Comparison of ENCODE assay signal across 8 cellular contexts in the genomic region with DNA sequence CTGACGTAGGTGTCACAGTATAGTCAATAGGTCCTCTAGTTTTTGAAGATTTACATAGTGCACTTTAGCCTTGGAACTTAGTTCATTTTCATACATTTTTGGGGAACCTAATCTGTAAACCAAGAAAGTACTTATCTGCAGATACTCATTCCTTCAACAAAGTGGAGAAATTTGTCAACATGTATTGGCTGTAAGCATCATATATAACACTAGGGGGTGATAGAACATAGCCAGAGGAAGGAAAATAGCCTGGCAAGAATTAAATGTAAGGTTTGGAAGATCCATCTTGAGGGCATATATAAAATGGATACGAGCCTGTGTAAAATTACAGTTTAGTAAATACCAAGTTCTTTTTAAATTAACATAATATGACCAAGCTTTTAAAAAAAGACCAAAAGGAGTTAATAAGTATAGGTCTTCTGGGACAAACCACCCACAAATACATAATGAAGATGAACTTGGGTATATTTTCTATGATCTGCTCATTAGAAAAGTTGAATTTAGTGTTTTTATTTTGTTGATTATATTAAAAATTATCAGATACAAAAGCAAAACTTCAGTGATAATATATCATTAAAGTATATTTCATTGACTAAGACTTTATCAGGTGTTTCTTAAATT. TPM values are rescaled to one million over a fixed set of nuclear protein-coding genes. Genes with fewer than 3 reads are reported as not detected.
DNase-seq lines count a peak whose midpoint lies in the region; TF ChIP-seq lines count a peak whose summit lies in the region.

No MANE protein-coding gene starts in this region.

- H3K27me3 ChIP-seq in KMS-11 (ENCODE audit: insufficient read depth, low read depth) (no peaks in the 10 kb centered on the region), Peyer's patch (no peaks in the 10 kb centered on the region), esophagus muscularis mucosa (no peaks in the 10 kb centered on the region), prostate gland (replicated peaks; ENCODE audit: insufficient read depth) (no peaks in the 10 kb centered on the region), WERI-Rb-1 (ENCODE audit: insufficient read depth, low read depth, severe bottlenecking) (no peaks in the 10 kb centered on the region), neuronal stem cell (ENCODE audit: control insufficient read depth in 3 of 3, insufficient read depth in 3 of 3, low read depth in 1 of 3, low read length in 3 of 3) (no peaks in the 10 kb centered on the region)

- no peaks in the 10 kb centered on the region for H3K4me1 ChIP-seq in KMS-11 (ENCODE audit: low read depth, poor library complexity, severe bottlenecking)
- no peaks in the 10 kb centered on the region for H3K4me1 ChIP-seq in Peyer's patch
- peaks cover 3 to 26% (median 12%) of the 10 kb centered on the region in 4 donors for H3K4me1 ChIP-seq in esophagus muscularis mucosa
- H3K4me1 ChIP-seq in prostate gland (replicated peaks), result no peaks in the 10 kb centered on the region
- H3K4me1 ChIP-seq in neuronal stem cell (ENCODE audit: control insufficient read depth in 2 of 2, insufficient read depth in 1 of 2, low read depth in 1 of 2, low read length in 2 of 2), result peaks cover 3 to 7% of the 10 kb centered on the region in 2 donors

- H3K4me2 ChIP-seq in KMS-11, result no peak overlapping the region
- no peak overlapping the region for H3K4me2 ChIP-seq in neuronal stem cell (ENCODE audit: insufficient read depth, low read length, poor library complexity, severe bottlenecking)

- DNase-seq in DMS153 treated with DMSO at 0.1 percent for 48 hours (lab: John Stamatoyannopoulos, UW; ENCODE audit: unreplicated experiment) (peak; percentile 69), Peyer's patch (no peak), esophagus muscularis mucosa (ENCODE audit: extremely low spot score) (no peak), prostate gland (ENCODE audit: low spot score) (no peak), T1000 (lab: John Stamatoyannopoulos, UW) (no peak), WERI-Rb-1 (no peak), neuronal stem cell (ENCODE audit: low spot score) (no peak)

- H3K36me3 ChIP-seq in KMS-11 (ENCODE audit: insufficient read depth), result no peaks in the 10 kb centered on the region
- no peaks in the 10 kb centered on the region for H3K36me3 ChIP-seq in Peyer's patch
- no peaks in the 10 kb centered on the region for H3K36me3 ChIP-seq in esophagus muscularis mucosa
- H3K36me3 ChIP-seq in prostate gland, result no peaks in the 10 kb centered on the region
- no peaks in the 10 kb centered on the region; the same call in 1 of the 2 replicates for H3K36me3 ChIP-seq in WERI-Rb-1
- H3K36me3 ChIP-seq in neuronal stem cell (replicated peaks in 1 of 2; ENCODE audit: control insufficient read depth in 2 of 2, insufficient read depth in 2 of 2, low read length in 2 of 2), result peaks cover 2 to 17% of the 10 kb centered on the region in 2 donors

- H3K27ac ChIP-seq in KMS-11 (no peak overlapping the region), Peyer's patch (no peak overlapping the region), esophagus muscularis mucosa (replicated peaks in 1 of 4) (no peak overlapping the region), prostate gland (no peak overlapping the region), WERI-Rb-1 (no peak overlapping the region), neuronal stem cell (replicated peaks; ENCODE audit: low read length) (no peak overlapping the region)

- H3K9me3 ChIP-seq in Peyer's patch, result no peaks in the 10 kb centered on the region
- H3K9me3 ChIP-seq in esophagus muscularis mucosa, result no peaks in the 10 kb centered on the region
- no peaks in the 10 kb centered on the region for H3K9me3 ChIP-seq in prostate gland
- no peaks in the 10 kb centered on the region for H3K9me3 ChIP-seq in WERI-Rb-1 (ENCODE audit: severe bottlenecking)
- no peaks in the 10 kb centered on the region for H3K9me3 ChIP-seq in neuronal stem cell (replicated peaks in 1 of 2; ENCODE audit: control insufficient read depth in 2 of 2, insufficient read depth in 1 of 2, low read depth in 1 of 2, low read length in 2 of 2)

- 39% methylated on average over 2 of the region's 2 CpGs for WGBS in esophagus muscularis mucosa
- 39% methylated on average over 2 of the region's 2 CpGs for WGBS in prostate gland
- no CpG with 5 or more reads among the region's 2 CpGs for WGBS in neuronal stem cell (ENCODE audit: extremely low coverage in 2 of 2, insufficient read length in 2 of 2, insufficient replicate concordance in 1 of 2), 2 donors

- no peak overlapping the region for H3K9ac ChIP-seq in KMS-11
- H3K9ac ChIP-seq in neuronal stem cell (ENCODE audit: low read depth, low read length, poor library complexity), result no peak overlapping the region

- intact Hi-C loops in esophagus muscularis mucosa (cut with DNase I) (no loop called here), prostate gland (cut with DNase I) (no loop called here)

- no peak overlapping the region for H2AK5ac ChIP-seq in neuronal stem cell (ENCODE audit: low read depth, low read length)

- H2BK12ac ChIP-seq in neuronal stem cell (ENCODE audit: low read length), result no peak overlapping the region

- no peaks in the 10 kb centered on the region for H3K79me1 ChIP-seq in neuronal stem cell (ENCODE audit: low read depth, low read length)

- H2BK15ac ChIP-seq in neuronal stem cell (ENCODE audit: low read length), result no peak overlapping the region

- H4K20me1 ChIP-seq in KMS-11 (ENCODE audit: insufficient read depth), result no peaks in the 10 kb centered on the region

- no peak overlapping the region for H4K8ac ChIP-seq in neuronal stem cell (ENCODE audit: low read depth, low read length)

- no peak overlapping the region for H3K14ac ChIP-seq in neuronal stem cell (ENCODE audit: low read length)

- TF ChIP-seq POLR2A in Peyer's patch (IDR thresholded peaks at IDR 0.05) (no peak), esophagus muscularis mucosa (IDR thresholded peaks at IDR 0.05; ENCODE audit: low read depth) (no peak), prostate gland (IDR thresholded peaks at IDR 0.05) (no peak)

- H3K4me3 ChIP-seq in KMS-11 (IDR thresholded peaks at IDR 0.05; ENCODE audit: insufficient read depth, low read depth, low read length) (no peak overlapping the region), Peyer's patch (no peak overlapping the region), esophagus muscularis mucosa (no peak overlapping the region), prostate gland (no peak overlapping the region), WERI-Rb-1 (ENCODE audit: low read depth, low read length) (no peak overlapping the region), neuronal stem cell (ENCODE audit: low read length in 2 of 2) (no peak overlapping the region)

- no peak overlapping the region for H3K4ac ChIP-seq in neuronal stem cell (ENCODE audit: low read length)

- no peak overlapping the region for H3K18ac ChIP-seq in neuronal stem cell (ENCODE audit: low read length)

- no peak overlapping the region for H2BK5ac ChIP-seq in neuronal stem cell (ENCODE audit: low read length)

- no peak overlapping the region for H3K23ac ChIP-seq in neuronal stem cell (ENCODE audit: low read depth, low read length, poor library complexity)

- H3K79me2 ChIP-seq in KMS-11 (ENCODE audit: insufficient read depth, low read depth), result no peaks in the 10 kb centered on the region

- TF ChIP-seq CTCF in KMS-11 (conservative IDR thresholded peaks at IDR 0.05; ENCODE audit: low read depth, low read length), result peak; percentile 84
- TF ChIP-seq CTCF in Peyer's patch (IDR thresholded peaks at IDR 0.05), result peak in 5 of 6 experiments; percentile 44 to 78 (median 76)
- TF ChIP-seq CTCF in esophagus muscularis mucosa (IDR thresholded peaks at IDR 0.05), result peak; percentile 74 to 82 (median 80)
- peak; percentile 59 to 92 (median 78) for TF ChIP-seq CTCF in prostate gland (IDR thresholded peaks at IDR 0.05)
- no peak for TF ChIP-seq CTCF in WERI-Rb-1 (IDR thresholded peaks at IDR 0.05; ENCODE audit: low read depth, low read length)

- TF ChIP-seq EP300 in esophagus muscularis mucosa (IDR thresholded peaks at IDR 0.05), result no peak

- no peak overlapping the region for H2BK120ac ChIP-seq in neuronal stem cell (ENCODE audit: low read depth, low read length)

- no peak overlapping the region for H4K91ac ChIP-seq in neuronal stem cell (ENCODE audit: low read depth, low read length, poor library complexity)

- no peak overlapping the region for H2AFZ ChIP-seq in KMS-11 (ENCODE audit: low read depth)
- no peak overlapping the region for H2AFZ ChIP-seq in neuronal stem cell (ENCODE audit: low read length)

RNA-seq across cellular contexts. Expression of gene RPL37A, which starts 18.2 kb away (rescaled TPM):
- total RNA-seq in Peyer's patch, result 1,000 to 10,000 TPM in 1 of 4 donors, 100 to 1,000 TPM in 3; 366 to 1,381 (median 655) TPM
- 1,000 to 10,000 TPM; 1,371 to 1,915 (median 1,581) TPM for total RNA-seq in esophagus muscularis mucosa
- 1,000 to 10,000 TPM; 1,435 to 1,814 TPM for total RNA-seq in prostate gland
- 12,339 TPM for polyA plus RNA-seq in neuronal stem cell (2013, experiment 1 of 2)
- polyA plus RNA-seq in neuronal stem cell (2013, experiment 2 of 2), result 11,893 TPM
